Comparison of ENCODE assay signal across 2 cellular contexts in genomic region chr5:7467179-7467578, GRCh38.
TF ChIP-seq lines count a peak whose summit lies in the region.

No MANE protein-coding gene starts in this region.

TF ChIP-seq in GM23338, 12 proteins besides CTCF, POLR2A, EP300 and RAD21 (continued from another document):
- TF ChIP-seq ZNF462 (CRISPR knock-in tag; IDR thresholded peaks at IDR 0.05) (no peak), POLR2AphosphoS5 (IDR thresholded peaks at IDR 0.05; ENCODE audit: low read depth) (no peak), REST (IDR thresholded peaks at IDR 0.05; ENCODE audit: unreplicated experiment) (no peak), EZH2 (IDR thresholded peaks at IDR 0.05; ENCODE audit: low read depth, unreplicated experiment) (no peak)
- TF ChIP-seq, protein P1, sequence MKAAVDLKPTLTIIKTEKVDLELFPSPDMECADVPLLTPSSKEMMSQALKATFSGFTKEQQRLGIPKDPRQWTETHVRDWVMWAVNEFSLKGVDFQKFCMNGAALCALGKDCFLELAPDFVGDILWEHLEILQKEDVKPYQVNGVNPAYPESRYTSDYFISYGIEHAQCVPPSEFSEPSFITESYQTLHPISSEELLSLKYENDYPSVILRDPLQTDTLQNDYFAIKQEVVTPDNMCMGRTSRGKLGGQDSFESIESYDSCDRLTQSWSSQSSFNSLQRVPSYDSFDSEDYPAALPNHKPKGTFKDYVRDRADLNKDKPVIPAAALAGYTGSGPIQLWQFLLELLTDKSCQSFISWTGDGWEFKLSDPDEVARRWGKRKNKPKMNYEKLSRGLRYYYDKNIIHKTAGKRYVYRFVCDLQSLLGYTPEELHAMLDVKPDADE (IDR thresholded peaks at IDR 0.05) = no peak

TF ChIP-seq in WTC11, 78 proteins besides CTCF, POLR2A, EP300 and RAD21 (continued from another document):
- TF ChIP-seq, protein P2, sequence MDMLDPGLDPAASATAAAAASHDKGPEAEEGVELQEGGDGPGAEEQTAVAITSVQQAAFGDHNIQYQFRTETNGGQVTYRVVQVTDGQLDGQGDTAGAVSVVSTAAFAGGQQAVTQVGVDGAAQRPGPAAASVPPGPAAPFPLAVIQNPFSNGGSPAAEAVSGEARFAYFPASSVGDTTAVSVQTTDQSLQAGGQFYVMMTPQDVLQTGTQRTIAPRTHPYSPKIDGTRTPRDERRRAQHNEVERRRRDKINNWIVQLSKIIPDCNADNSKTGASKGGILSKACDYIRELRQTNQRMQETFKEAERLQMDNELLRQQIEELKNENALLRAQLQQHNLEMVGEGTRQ (CRISPR knock-in tag; IDR thresholded peaks at IDR 0.05) = peak; percentile 33; the same call in 1 of the 2 replicates
